17 cellular contexts compared by ENCODE assay signal in the genomic region with DNA sequence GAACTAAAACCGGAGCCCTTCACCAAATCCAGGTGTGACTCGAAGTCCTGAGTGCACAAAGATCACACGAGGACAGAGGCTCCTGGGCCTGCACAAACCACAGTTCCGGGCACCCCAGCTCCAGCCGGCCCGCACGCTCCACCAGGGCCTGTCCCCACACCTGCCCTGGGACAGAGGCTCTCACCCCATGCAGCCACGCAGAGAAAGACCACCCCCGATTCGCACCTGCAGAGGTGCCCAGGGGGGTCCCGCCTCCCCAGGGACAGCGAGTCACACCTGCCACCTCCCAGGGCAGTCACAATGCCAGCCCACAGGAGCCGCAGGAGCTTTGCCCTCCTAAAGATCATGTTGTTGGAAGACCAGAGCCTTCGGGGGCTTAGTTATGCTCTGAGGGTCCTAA. TPM values are rescaled to one million over a fixed set of nuclear protein-coding genes. Genes with fewer than 3 reads are reported as not detected.
DNase-seq lines count a peak whose midpoint lies in the region; ATAC-seq and TF ChIP-seq lines count a peak whose summit lies in the region.
"Had no signal": no experiment of that assay in that cellular context is flagged by ENCODE, and none has a peak within 500 bp of the region (broad histone marks: within the 10 kb centered on the region; RNA-seq: fewer than 3 reads in every experiment).

No MANE protein-coding gene starts in this region.

- no peak overlapping the region for H2BK5ac ChIP-seq in IMR-90 (ENCODE audit: low read depth, low read length, poor library complexity, severe bottlenecking)

- no peaks in the 10 kb centered on the region for H3K79me1 ChIP-seq in IMR-90 (ENCODE audit: low read depth in 1 of 2, low read length in 2 of 2)

- BruUV-seq in A673 (replicated peaks; lab: Mats Ljungman, UMichigan) (no TSS peak), IMR-90 (replicated peaks; lab: Mats Ljungman, UMichigan) (no TSS peak)

- peaks cover 4% of the 10 kb centered on the region for H3K9me1 ChIP-seq in IMR-90 (ENCODE audit: insufficient read depth, low read length)

- no peak overlapping the region for H3K18ac ChIP-seq in IMR-90 (ENCODE audit: low read depth, low read length)

- no peak overlapping the region for H2BK15ac ChIP-seq in IMR-90 (ENCODE audit: low read depth, low read length)

- no peak overlapping the region for H2BK20ac ChIP-seq in IMR-90 (ENCODE audit: low read depth, low read length)

- H2AK9ac ChIP-seq in IMR-90 (replicated peaks; ENCODE audit: low read depth, low read length, poor library complexity): peak overlapping the region; percentile 70

- H2BK120ac ChIP-seq in IMR-90 (ENCODE audit: low read depth, low read length): no peak overlapping the region

- H2AFZ ChIP-seq in IMR-90 (replicated peaks; ENCODE audit: low read length, poor library complexity): no peak overlapping the region

- TF ChIP-seq CTCF in A673 (conservative IDR thresholded peaks at IDR 0.05; ENCODE audit: low read depth, low read length): no peak
- TF ChIP-seq CTCF in IMR-90 (conservative IDR thresholded peaks at IDR 0.05; ENCODE audit: low read depth, low read length): no peak

- no peak overlapping the region for H2AK5ac ChIP-seq in IMR-90 (ENCODE audit: low read depth, low read length)

- DNase-seq in A673 (ENCODE audit: low spot score) (no peak), IMR-90 (no peak), left ventricle myocardium superior (peak; percentile 15), posterior vena cava (ENCODE audit: low spot score) (peak; percentile 41), NCI-H1930 (lab: John Stamatoyannopoulos, UW) (no peak), HUDEP-2 (lab: John Stamatoyannopoulos, UW; ENCODE audit: unreplicated experiment in 76 of 76) (no peak), hippocampal formation (lab: John Stamatoyannopoulos, UW) (no peak)
- DNase-seq: CD4-positive, CD25-positive, alpha-beta regulatory T cell; COR-L47; DMS79; H9; NCI-H1694; NCI-H2081 treated with DMSO at 0.1 percent for 48 hours; NCI-H524 treated with DMSO at 0.1 percent for 48 hours; NCI-H82; Peyer's patch had no signal

- TF ChIP-seq POLR2A in IMR-90 (IDR thresholded peaks at IDR 0.05; ENCODE audit: low read depth, low read length): no peak

- no peak overlapping the region for H3K9ac ChIP-seq in IMR-90 (ENCODE audit: low read depth, low read length)

- no peak overlapping the region for H4K5ac ChIP-seq in IMR-90 (ENCODE audit: low read depth, low read length)

- TF ChIP-seq RAD21 in IMR-90 (IDR thresholded peaks at IDR 0.05; ENCODE audit: low read length): no peak

- ATAC-seq in IMR-90 (ENCODE audit: low read depth) (no peak), left ventricle myocardium superior (no peak)

- intact Hi-C loops in A673 (cut with micrococcal nuclease; ENCODE audit: unreplicated experiment) (no loop called here), IMR-90 (cut with micrococcal nuclease) (no loop called here), left ventricle myocardium superior (cut with micrococcal nuclease) (no loop called here), posterior vena cava (cut with DNase I) (loop anchor here in 1 of 2 donors (5.0 to 10.0 kb wide), 3 partner anchors 96 to 1189 kb away; no protein-coding TSS in a partner anchor)

- POLR2A ChIA-PET in A673 (lab: Charles Lee; ENCODE audit: low non-redundant PET): no interaction called here
- POLR2A ChIA-PET in IMR-90 (lab: Charles Lee; ENCODE audit: unreplicated experiment): no interaction called here

- peak overlapping the region; percentile 95 for H3K27ac ChIP-seq in A673 (ENCODE audit: low read depth, low read length, poor library complexity, severe bottlenecking)
- no peak overlapping the region for H3K27ac ChIP-seq in IMR-90 (ENCODE audit: insufficient read depth, low read length)
- H3K27ac ChIP-seq: HL-60, Peyer's patch had no signal

- H3K23ac ChIP-seq in IMR-90 (ENCODE audit: low read depth, low read length): no peak overlapping the region

- no peak overlapping the region for H3K4me2 ChIP-seq in IMR-90 (ENCODE audit: low read depth, low read length)

- no peak overlapping the region for H3K56ac ChIP-seq in IMR-90 (ENCODE audit: extremely low read depth, insufficient read depth, low read length)

- CTCF ChIA-PET in A673 (lab: Charles Lee) (no interaction called here), IMR-90 (lab: Yijun Ruan, JAX) (no interaction called here)

- no peaks in the 10 kb centered on the region for H3K9me3 ChIP-seq in A673 (ENCODE audit: low read depth, low read length, poor library complexity, severe bottlenecking)
- no peaks in the 10 kb centered on the region for H3K9me3 ChIP-seq in IMR-90 (ENCODE audit: control insufficient read depth, insufficient read depth, low read length)
- H3K9me3 ChIP-seq: Peyer's patch had no signal

- H3K4me3 ChIP-seq in A673 (ENCODE audit: low read depth, low read length, poor library complexity, severe bottlenecking): peak overlapping the region; percentile 76
- H3K4me3 ChIP-seq in IMR-90 (ENCODE audit: insufficient read depth, low read depth, low read length): no peak overlapping the region
- H3K4me3 ChIP-seq: Peyer's patch had no signal

- in situ Hi-C loops in IMR-90 (cut with MboI; ENCODE audit: low sequenced_read_pairs): no loop called here

- 84% methylated on average over 6 of the region's 14 CpGs; no CpG with 5 or more reads in 1 of the 2 experiments for WGBS in IMR-90 (ENCODE audit: extremely low coverage in 2 of 2, insufficient read length in 1 of 2), 2 experiments

- H4K20me1 ChIP-seq in IMR-90 (ENCODE audit: insufficient read depth, low read length): no peaks in the 10 kb centered on the region

- no peak overlapping the region for H3K14ac ChIP-seq in IMR-90 (replicated peaks; ENCODE audit: low read depth, low read length)

- no peak overlapping the region for H4K91ac ChIP-seq in IMR-90 (ENCODE audit: insufficient read depth, low read depth, low read length)

- H4K8ac ChIP-seq in IMR-90 (ENCODE audit: low read depth in 2 of 2, low read length in 2 of 2): no peak overlapping the region

- no peaks in the 10 kb centered on the region for H3K27me3 ChIP-seq in A673 (replicated peaks; ENCODE audit: insufficient read depth, low read depth, low read length, poor library complexity)
- peaks cover 7% of the 10 kb centered on the region; the same call in 1 of the 2 replicates for H3K27me3 ChIP-seq in IMR-90 (ENCODE audit: control insufficient read depth, insufficient read depth, low read length)
- H3K27me3 ChIP-seq: Peyer's patch had no signal

- peaks cover 83% of the 10 kb centered on the region for H3K4me1 ChIP-seq in A673 (ENCODE audit: insufficient read depth, low read length, poor library complexity, severe bottlenecking)
- H3K4me1 ChIP-seq in IMR-90 (ENCODE audit: control insufficient read depth, insufficient read depth, low read length): peaks cover 11% of the 10 kb centered on the region

- dilution Hi-C loops in IMR-90 (cut with HindIII; ENCODE audit: low sequenced_read_pairs, unreplicated experiment): no loop called here

- no peak overlapping the region for H3K4ac ChIP-seq in IMR-90 (ENCODE audit: low read depth, low read length)

- H3K36me3 ChIP-seq in A673 (ENCODE audit: insufficient read depth, low read length, poor library complexity, severe bottlenecking) (no peaks in the 10 kb centered on the region), IMR-90 (ENCODE audit: control insufficient read depth, insufficient read depth, low read length) (no peaks in the 10 kb centered on the region)
- H3K36me3 ChIP-seq: Peyer's patch had no signal

TF ChIP-seq in IMR-90, 13 proteins besides CTCF, POLR2A, EP300 and RAD21:
- TF ChIP-seq, protein P1, sequence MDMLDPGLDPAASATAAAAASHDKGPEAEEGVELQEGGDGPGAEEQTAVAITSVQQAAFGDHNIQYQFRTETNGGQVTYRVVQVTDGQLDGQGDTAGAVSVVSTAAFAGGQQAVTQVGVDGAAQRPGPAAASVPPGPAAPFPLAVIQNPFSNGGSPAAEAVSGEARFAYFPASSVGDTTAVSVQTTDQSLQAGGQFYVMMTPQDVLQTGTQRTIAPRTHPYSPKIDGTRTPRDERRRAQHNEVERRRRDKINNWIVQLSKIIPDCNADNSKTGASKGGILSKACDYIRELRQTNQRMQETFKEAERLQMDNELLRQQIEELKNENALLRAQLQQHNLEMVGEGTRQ (IDR thresholded peaks at IDR 0.05; ENCODE audit: low read depth, low read length): no peak
- no peak for TF ChIP-seq MXI1 (IDR thresholded peaks at IDR 0.05; ENCODE audit: borderline replicate concordance, low read depth, low read length)
- TF ChIP-seq SMC3 (IDR thresholded peaks at IDR 0.05; ENCODE audit: low read depth, low read length): no peak
- no peak for TF ChIP-seq MAFK (IDR thresholded peaks at IDR 0.05; ENCODE audit: low read depth, low read length)
- TF ChIP-seq RCOR1 (IDR thresholded peaks at IDR 0.05; ENCODE audit: insufficient replicate concordance, low read length): no peak
TF ChIP-seq in IMR-90: peak in this region for 0.

RNA-seq across cellular contexts. Expression of a gene that starts 25.4 kb away (rescaled TPM):
- total RNA-seq in A673 (2021) (26.5 and 27.9 TPM in 2 replicates), IMR-90 (2012; rRNA removed) (18.3 and 21.9 TPM in 2 replicates), left ventricle myocardium superior (11.1 TPM), posterior vena cava (1 to 10 TPM; 5.0 to 8.0 TPM)
- 15.5 and 17.7 TPM in 2 replicates for polyA plus RNA-seq in IMR-90 (2012; rRNA removed)
- polyA plus RNA-seq in IMR-90 (2012; cell fraction: cytosol; rRNA removed): 14.9 and 16.0 TPM in 2 replicates
- 21.4 and 23.1 TPM in 2 replicates for polyA plus RNA-seq in IMR-90 (2012; cell fraction: nucleus; rRNA removed; ENCODE audit: low replicate concordance)

RNA-seq across cellular contexts. Expression of a gene that starts 33.7 kb away (rescaled TPM):
- total RNA-seq in A673 (2021) (46.1 and 47.7 TPM in 2 replicates), IMR-90 (2012; rRNA removed) (22.4 and 26.9 TPM in 2 replicates), left ventricle myocardium superior (21.0 TPM), posterior vena cava (10 to 100 TPM; 27.7 to 29.4 TPM)
- 30.1 and 38.2 TPM in 2 replicates for polyA plus RNA-seq in IMR-90 (2012; rRNA removed)
- polyA plus RNA-seq in IMR-90 (2012; cell fraction: cytosol; rRNA removed): 45.5 and 52.1 TPM in 2 replicates
- 73.9 and 106 TPM in 2 replicates for polyA plus RNA-seq in IMR-90 (2012; cell fraction: nucleus; rRNA removed; ENCODE audit: low replicate concordance)

RNA-seq across cellular contexts. Expression of a gene that starts 45.9 kb away (rescaled TPM):
- total RNA-seq in A673 (2021): 8.4 and 11.7 TPM in 2 replicates
- total RNA-seq in IMR-90 (2012; rRNA removed): 0.28 and 0.36 TPM in 2 replicates
- 1.4 TPM in 2 replicates for polyA plus RNA-seq in IMR-90 (2012; rRNA removed)
- polyA plus RNA-seq in IMR-90 (2012; cell fraction: cytosol; rRNA removed): 2.3 and 2.9 TPM in 2 replicates
- 11.3 and 14.6 TPM in 2 replicates for polyA plus RNA-seq in IMR-90 (2012; cell fraction: nucleus; rRNA removed; ENCODE audit: low replicate concordance)
- total RNA-seq in left ventricle myocardium superior: 2.9 TPM
- 1 to 10 TPM; 1.0 to 1.9 TPM for total RNA-seq in posterior vena cava
- total RNA-seq: CD4-positive, CD25-positive, alpha-beta regulatory T cell had no signal
- polyA plus RNA-seq: CD4-positive, CD25-positive, alpha-beta regulatory T cell had no signal

Comparison
In these comparisons a context has a peak if more than half of its experiments do, and no peak if none do; other contexts are left out.
1. DNase-seq: peak in left ventricle myocardium superior (single experiment) and posterior vena cava (single experiment); none in A673 (single experiment), IMR-90 (single experiment), NCI-H1930 (0 of 2), HUDEP-2 (0 of 76) and hippocampal formation (0 of 2).